ENCODE assay signal across 2 cellular contexts in the genomic region with DNA sequence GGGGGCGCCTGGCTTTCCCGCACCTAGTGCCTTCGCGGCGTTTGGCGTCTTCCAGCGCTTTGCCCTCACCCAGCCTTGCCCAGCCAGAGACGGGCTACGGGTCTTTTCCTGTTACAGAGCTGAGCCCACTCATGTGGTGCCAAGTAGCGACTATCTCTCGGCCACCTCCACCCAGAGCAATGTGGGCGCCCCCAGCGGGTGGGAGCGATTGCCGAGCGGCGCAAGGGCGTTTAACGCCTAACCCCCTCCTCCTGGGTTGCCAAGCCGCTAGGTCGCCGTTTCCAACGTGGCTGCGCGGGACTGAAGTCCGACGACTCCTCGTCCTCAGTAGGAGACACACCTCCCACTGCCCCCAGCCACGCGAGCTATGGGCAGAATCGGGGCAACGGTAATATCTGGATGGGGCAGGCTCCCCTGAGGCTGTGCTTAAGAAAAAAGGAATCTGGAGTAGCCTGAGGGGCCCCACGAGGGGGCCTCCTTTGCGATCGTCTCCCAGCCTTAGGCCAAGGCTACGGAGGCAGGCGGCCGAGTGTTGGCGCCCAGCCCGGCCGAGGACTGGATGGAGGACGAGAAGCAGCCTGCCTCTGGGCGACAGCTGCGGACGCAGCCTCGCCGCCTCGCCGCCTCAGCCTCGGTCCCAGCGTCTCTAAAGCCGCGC.
TF ChIP-seq lines count a peak whose summit lies in the region.

No MANE protein-coding gene starts in this region.

TF ChIP-seq in endothelial cell of umbilical vein, 7 proteins besides CTCF, POLR2A, EP300 and RAD21 (continued from another document):
- TF ChIP-seq, protein P1, sequence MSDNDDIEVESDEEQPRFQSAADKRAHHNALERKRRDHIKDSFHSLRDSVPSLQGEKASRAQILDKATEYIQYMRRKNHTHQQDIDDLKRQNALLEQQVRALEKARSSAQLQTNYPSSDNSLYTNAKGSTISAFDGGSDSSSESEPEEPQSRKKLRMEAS (IDR thresholded peaks at IDR 0.05; ENCODE audit: insufficient read depth, insufficient read length) = no peak

TF ChIP-seq in SK-N-SH treated with all-trans-retinoic acid at 6 μM for 48 hours, 23 proteins besides CTCF, POLR2A, EP300 and RAD21 (continued from another document):
- TF ChIP-seq, protein P2, sequence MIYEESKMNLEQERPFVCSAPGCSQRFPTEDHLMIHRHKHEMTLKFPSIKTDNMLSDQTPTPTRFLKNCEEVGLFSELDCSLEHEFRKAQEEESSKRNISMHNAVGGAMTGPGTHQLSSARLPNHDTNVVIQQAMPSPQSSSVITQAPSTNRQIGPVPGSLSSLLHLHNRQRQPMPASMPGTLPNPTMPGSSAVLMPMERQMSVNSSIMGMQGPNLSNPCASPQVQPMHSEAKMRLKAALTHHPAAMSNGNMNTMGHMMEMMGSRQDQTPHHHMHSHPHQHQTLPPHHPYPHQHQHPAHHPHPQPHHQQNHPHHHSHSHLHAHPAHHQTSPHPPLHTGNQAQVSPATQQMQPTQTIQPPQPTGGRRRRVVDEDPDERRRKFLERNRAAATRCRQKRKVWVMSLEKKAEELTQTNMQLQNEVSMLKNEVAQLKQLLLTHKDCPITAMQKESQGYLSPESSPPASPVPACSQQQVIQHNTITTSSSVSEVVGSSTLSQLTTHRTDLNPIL (CRISPR knock-in tag; IDR thresholded peaks at IDR 0.05; ENCODE audit: low read depth) = no peak
- no peak for TF ChIP-seq ARNTL (CRISPR knock-in tag; IDR thresholded peaks at IDR 0.05; ENCODE audit: borderline replicate concordance, low read depth)
- TF ChIP-seq ESRRG (CRISPR knock-in tag; IDR thresholded peaks at IDR 0.05) = no peak
- TF ChIP-seq CSRNP3 (CRISPR knock-in tag; IDR thresholded peaks at IDR 0.05) = no peak
